ENCODE assay signal across 7 cellular contexts in the genomic region with DNA sequence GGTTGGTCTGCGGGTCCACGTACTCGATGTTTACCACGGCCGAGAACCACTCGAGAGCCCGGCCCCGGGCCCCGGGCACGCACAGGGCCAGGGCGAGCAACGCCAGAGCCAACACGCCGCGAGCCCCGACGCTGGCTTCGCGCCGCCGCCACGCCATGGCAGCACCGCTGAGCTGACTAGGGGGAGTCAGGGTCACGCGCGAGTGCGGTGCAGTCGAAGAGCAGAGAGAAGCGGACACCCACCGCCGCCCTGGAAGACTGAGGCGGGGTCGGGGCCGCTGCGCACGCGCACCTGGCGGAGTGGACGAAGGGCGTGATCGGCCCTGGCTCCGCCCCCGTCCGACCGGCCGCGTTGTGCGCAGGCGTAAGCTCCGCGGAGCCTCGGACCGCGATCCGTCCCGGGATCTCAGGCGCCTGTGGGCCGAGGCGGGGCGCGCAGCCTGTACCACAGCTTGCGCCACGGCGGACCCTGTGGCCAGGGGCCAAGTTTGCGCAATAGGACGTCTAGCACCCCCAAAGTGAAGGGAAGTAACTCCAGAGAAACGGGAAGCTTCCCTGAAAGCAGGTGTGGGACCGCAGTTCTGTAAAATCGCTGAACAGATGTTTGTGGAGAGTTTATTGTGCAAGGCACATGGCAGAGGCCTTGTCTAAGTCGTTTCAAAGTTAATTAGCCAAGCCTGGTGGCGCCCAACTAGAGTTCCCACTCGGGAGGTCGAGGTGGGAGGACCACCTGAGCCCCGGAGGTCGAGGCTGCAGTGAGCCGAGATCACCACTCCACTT. TPM values are rescaled to one million over a fixed set of nuclear protein-coding genes. Genes with fewer than 3 reads are reported as not detected.
A peak's percentile ranks its signal among the peaks of the same experiment; 100 is the strongest.
DNase-seq lines count a peak whose midpoint lies in the region; ATAC-seq and TF ChIP-seq lines count a peak whose summit lies in the region.

A gene with protein sequence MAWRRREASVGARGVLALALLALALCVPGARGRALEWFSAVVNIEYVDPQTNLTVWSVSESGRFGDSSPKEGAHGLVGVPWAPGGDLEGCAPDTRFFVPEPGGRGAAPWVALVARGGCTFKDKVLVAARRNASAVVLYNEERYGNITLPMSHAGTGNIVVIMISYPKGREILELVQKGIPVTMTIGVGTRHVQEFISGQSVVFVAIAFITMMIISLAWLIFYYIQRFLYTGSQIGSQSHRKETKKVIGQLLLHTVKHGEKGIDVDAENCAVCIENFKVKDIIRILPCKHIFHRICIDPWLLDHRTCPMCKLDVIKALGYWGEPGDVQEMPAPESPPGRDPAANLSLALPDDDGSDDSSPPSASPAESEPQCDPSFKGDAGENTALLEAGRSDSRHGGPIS (minus strand): TSS at position 270 of the 779 bp plus-strand sequence. CDS start 113 bp downstream, at position 157.

- no peak for TF ChIP-seq CTCF in astrocyte of the cerebellum (IDR thresholded peaks at IDR 0.05; ENCODE audit: low read depth, low read length, missing control alignments)

- ATAC-seq in GM18511 (IDR thresholded peaks at IDR 0.05; ENCODE audit: unreplicated experiment) (peak; percentile 63), HG03025 (IDR thresholded peaks at IDR 0.05; ENCODE audit: low FRiP score, unreplicated experiment) (peak; percentile 58), sciatic nerve (peak; percentile 98)

- DNase-seq in NCI-H2081 (lab: John Stamatoyannopoulos, UW) = peak; percentile 81 to 82
- DNase-seq in T-helper 9 cell = peak; percentile 91
- DNase-seq in astrocyte of the cerebellum (ENCODE audit: low read depth) = peak; percentile 66
- DNase-seq in hippocampal formation (lab: John Stamatoyannopoulos, UW) = peak; percentile 85 to 87
- DNase-seq in sciatic nerve (ENCODE audit: low spot score) = peak; percentile 97

- in situ Hi-C loops in astrocyte of the cerebellum (cut with HindIII; ENCODE audit: low sequenced_read_pairs) = no loop called here

- intact Hi-C loops in sciatic nerve (cut with DNase I) = no loop called here

- peak within 1 kb of the TSS; percentile 59 for H3K4me3 ChIP-seq in astrocyte of the cerebellum (ENCODE audit: low read depth, low read length)

RNA-seq across cellular contexts. Expression of the gene that starts here (rescaled TPM):
- 80.7 TPM for total RNA-seq in sciatic nerve

Comparison
In these comparisons a context has a peak if more than half of its experiments do, and no peak if none do; other contexts are left out.
1. Peak in every context shown above with its lines: DNase-seq, ATAC-seq and H3K4me3 ChIP-seq.